In genomic region chr22:40051322-40051721, GRCh38 we compare ENCODE assay signal across 1 cellular context.
TF ChIP-seq lines count a peak whose summit lies in the region.

No MANE protein-coding gene starts in this region.

TF ChIP-seq in HEK293, 187 proteins besides CTCF, POLR2A, EP300 and RAD21 (continued from another document):
- TF ChIP-seq, protein P1, sequence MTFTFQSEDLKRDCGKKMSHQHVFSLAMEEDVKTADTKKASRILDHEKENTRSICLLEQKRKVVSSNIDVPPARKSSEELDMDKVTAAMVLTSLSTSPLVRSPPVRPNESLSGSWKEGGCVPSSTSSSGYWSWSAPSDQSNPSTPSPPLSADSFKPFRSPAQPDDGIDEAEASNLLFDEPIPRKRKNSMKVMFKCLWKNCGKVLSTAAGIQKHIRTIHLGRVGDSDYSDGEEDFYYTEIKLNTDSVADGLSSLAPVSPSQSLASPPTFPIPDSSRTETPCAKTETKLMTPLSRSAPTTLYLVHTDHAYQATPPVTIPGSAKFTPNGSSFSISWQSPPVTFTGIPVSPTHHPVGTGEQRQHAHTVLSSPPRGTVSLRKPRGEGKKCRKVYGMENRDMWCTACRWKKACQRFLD (tag by site-specific recombination; IDR thresholded peaks at IDR 0.05): no peak
- TF ChIP-seq ZNF701 (tag by site-specific recombination; IDR thresholded peaks at IDR 0.05) (no peak), ZNF843 (tag by site-specific recombination; IDR thresholded peaks at IDR 0.05) (0 out of 2 replicates have a peak, but pooled peaks have one; percentile 23), SCRT2 (tag by site-specific recombination; IDR thresholded peaks at IDR 0.05) (peak; percentile 65; the same call in 1 of the 2 replicates), ZBTB8A (tag by site-specific recombination; IDR thresholded peaks at IDR 0.05) (peak; percentile 37; the same call in 1 of the 2 replicates), FEZF1 (tag by site-specific recombination; IDR thresholded peaks at IDR 0.05) (peak; percentile 61), ZNF221 (tag by site-specific recombination; IDR thresholded peaks at IDR 0.05; ENCODE audit: borderline replicate concordance) (no peak), ZNF624 (tag by site-specific recombination; IDR thresholded peaks at IDR 0.05) (no peak), SCRT1 (tag by site-specific recombination; IDR thresholded peaks at IDR 0.05; ENCODE audit: borderline replicate concordance) (peak; percentile 75; the same call in 1 of the 2 replicates), TRIM28 (IDR thresholded peaks at IDR 0.05; ENCODE audit: borderline replicate concordance, low read length) (peak; percentile 71; the same call in 1 of the 2 replicates), ZNF341 (tag by site-specific recombination; IDR thresholded peaks at IDR 0.05; ENCODE audit: low read depth) (peak; percentile 61), EGR2 (tag by site-specific recombination; IDR thresholded peaks at IDR 0.05; ENCODE audit: low read depth) (peak; percentile 91), SP7 (tag by site-specific recombination; IDR thresholded peaks at IDR 0.05) (0 out of 2 replicates have a peak, but pooled peaks have one; percentile 45), ZEB2 (tag by site-specific recombination; IDR thresholded peaks at IDR 0.05) (no peak), GLIS1 (tag by site-specific recombination; IDR thresholded peaks at IDR 0.05) (peak; percentile 80)
